Comparison of ENCODE assay signal across 7 cellular contexts in the genomic region with DNA sequence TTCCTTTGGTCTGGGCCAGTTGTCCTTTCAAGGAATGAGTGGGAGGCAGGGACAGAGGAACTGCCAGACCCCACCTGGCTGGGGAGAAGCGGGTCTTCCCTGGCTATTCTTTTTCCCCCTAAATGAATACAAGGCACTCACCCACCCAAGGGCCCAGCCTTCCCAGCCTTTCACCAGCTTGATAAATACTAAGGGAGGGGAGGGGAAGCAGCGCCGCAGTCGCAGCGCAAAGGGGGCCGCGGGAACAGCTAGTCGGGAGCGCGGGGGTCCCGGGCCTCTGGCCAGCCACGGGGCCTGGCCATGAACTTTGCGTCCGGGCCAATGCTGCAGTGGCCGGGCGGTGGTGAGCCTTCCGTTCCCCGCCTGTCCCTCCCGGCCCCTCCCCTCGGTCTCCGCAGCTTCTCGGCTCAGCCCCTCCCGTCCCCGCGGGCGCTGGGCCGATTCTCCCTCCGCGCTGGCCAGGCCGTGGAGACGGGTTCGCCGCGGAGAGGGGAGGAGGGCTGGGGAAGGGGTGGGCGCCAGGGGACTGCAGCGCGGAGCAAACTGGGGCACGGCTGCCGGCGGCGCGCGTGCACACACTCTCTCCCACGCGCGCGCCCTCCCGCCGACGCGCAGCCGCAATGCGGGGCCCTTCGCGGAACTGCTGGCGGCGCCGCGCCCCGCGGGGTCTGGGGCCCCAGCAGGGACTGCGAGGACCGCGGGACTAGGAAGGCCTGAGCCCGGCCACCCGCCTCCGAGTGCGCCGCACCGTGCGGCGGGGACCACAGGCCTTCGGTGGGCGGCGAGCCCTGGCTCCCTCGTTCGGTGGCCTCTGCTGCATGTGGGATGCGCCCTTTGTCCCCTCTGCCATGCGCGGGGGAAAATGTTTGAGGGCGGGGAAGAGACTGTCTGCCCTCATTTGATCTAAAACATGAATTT.
DNase-seq lines count a peak whose midpoint lies in the region; ATAC-seq and TF ChIP-seq lines count a peak whose summit lies in the region.

No MANE protein-coding gene starts in this region.

- no peak overlapping the region for H3K27ac ChIP-seq in GM23248
- no peak overlapping the region for H3K27ac ChIP-seq in thoracic aorta

- peak overlapping the region; percentile 59 for H3K4me2 ChIP-seq in GM23248 (ENCODE audit: unreplicated experiment)

- no peaks in the 10 kb centered on the region for H3K36me3 Mint-ChIP-seq in natural killer cell treated with Interleukin-12 subunit alpha and Interleukin-12 subunit beta and Interleukin-15 and Interleukin-18, amount 100 ng/mL, for 72 hours

- H3K4me3 ChIP-seq in GM23248 = peak overlapping the region; percentile 80
- peak overlapping the region; percentile 55 to 60 for H3K4me3 ChIP-seq in foreskin fibroblast (ENCODE audit: low read depth in 1 of 2, low read length in 2 of 2)
- H3K4me3 ChIP-seq in thoracic aorta = peak overlapping the region; percentile 82

- H3K4me3 Mint-ChIP-seq in natural killer cell treated with Interleukin-12 subunit alpha and Interleukin-12 subunit beta and Interleukin-15 and Interleukin-18, amount 100 ng/mL, for 72 hours = peak overlapping the region; percentile 48

- H2AFZ ChIP-seq in GM23248 = peak overlapping the region; percentile 86

- peak; percentile 50 to 76 for ATAC-seq in natural killer cell treated with Interleukin-12 subunit alpha and Interleukin-12 subunit beta and Interleukin-15 and Interleukin-18, amount 100 ng/mL, for 72 hours
- no peak for ATAC-seq in thoracic aorta (ENCODE audit: insufficient number of reproducible peaks, low FRiP score, low read depth)
- no peak for ATAC-seq in GM18861 (IDR thresholded peaks at IDR 0.05; ENCODE audit: unreplicated experiment)

- WGBS in GM23248 (ENCODE audit: low coverage in 1 of 2, low lambda C conversion rate in 2 of 2, missing lambda C conversion rate in 2 of 2), 2 experiments = 3 to 4% methylated on average over 32 to 51 of the region's 81 CpGs

- no peaks in the 10 kb centered on the region for H3K9me2 ChIP-seq in GM23248 (ENCODE audit: insufficient read depth)

- H3K9me3 Mint-ChIP-seq in natural killer cell treated with Interleukin-12 subunit alpha and Interleukin-12 subunit beta and Interleukin-15 and Interleukin-18, amount 100 ng/mL, for 72 hours = no peaks in the 10 kb centered on the region

- TF ChIP-seq CTCF in foreskin fibroblast (IDR thresholded peaks at IDR 0.05; ENCODE audit: low read depth, low read length) (no peak), thoracic aorta (IDR thresholded peaks at IDR 0.05) (no peak)

- H3K27me3 ChIP-seq in GM23248 (replicated peaks; ENCODE audit: insufficient read depth) = peaks cover 15% of the 10 kb centered on the region; the same call in 1 of the 2 replicates
- H3K27me3 ChIP-seq in thoracic aorta (replicated peaks; ENCODE audit: insufficient read depth) = no peaks in the 10 kb centered on the region

- in situ Hi-C loops in GM23248 (cut with MboI) = no loop called here

- no peaks in the 10 kb centered on the region for H3K36me3 ChIP-seq in GM23248 (ENCODE audit: low read depth)
- H3K36me3 ChIP-seq in thoracic aorta = no peaks in the 10 kb centered on the region

- peak overlapping the region; percentile 49; the same call in 1 of the 2 replicates for H3K9ac ChIP-seq in GM23248

- H3K27me3 Mint-ChIP-seq in natural killer cell treated with Interleukin-12 subunit alpha and Interleukin-12 subunit beta and Interleukin-15 and Interleukin-18, amount 100 ng/mL, for 72 hours = peaks cover 0 to 3% of the 10 kb centered on the region in 2 donors

- DNase-seq in GM23248 (peak; percentile 53), NCI-H82 (lab: John Stamatoyannopoulos, UW) (peak; percentile 71), foreskin fibroblast (peak; percentile 12 to 53), thoracic aorta (ENCODE audit: low spot score) (no peak)
- DNase-seq in activated effector memory CD4-positive, alpha-beta T cell treated with Interleukin-2 at 50 U/mL for 16 hours = peak; percentile 40
- no peak for DNase-seq in natural killer cell treated with Interleukin-12 subunit alpha and Interleukin-12 subunit beta and Interleukin-15 and Interleukin-18, amount 100 ng/mL, for 72 hours (ENCODE audit: low spot score)

- H3K79me2 ChIP-seq in GM23248 (ENCODE audit: insufficient read depth) = no peaks in the 10 kb centered on the region

- no peak overlapping the region for H3K27ac Mint-ChIP-seq in natural killer cell treated with Interleukin-12 subunit alpha and Interleukin-12 subunit beta and Interleukin-15 and Interleukin-18, amount 100 ng/mL, for 72 hours

- no peaks in the 10 kb centered on the region for H3F3A ChIP-seq in GM23248 (ENCODE audit: insufficient read depth)

- H3K4me1 ChIP-seq in GM23248 (ENCODE audit: insufficient read depth) (no peaks in the 10 kb centered on the region), thoracic aorta (ENCODE audit: control insufficient read depth in 1 of 2, low read depth in 2 of 2) (peaks cover 0 to 6% of the 10 kb centered on the region in 2 donors)

- H3K9me3 ChIP-seq in GM23248 (ENCODE audit: low read depth) (no peaks in the 10 kb centered on the region), thoracic aorta (no peaks in the 10 kb centered on the region)

- H3K4me1 Mint-ChIP-seq in natural killer cell treated with Interleukin-12 subunit alpha and Interleukin-12 subunit beta and Interleukin-15 and Interleukin-18, amount 100 ng/mL, for 72 hours (ENCODE audit: low read depth in 2 of 2) = no peaks in the 10 kb centered on the region

- H4K20me1 ChIP-seq in GM23248 (ENCODE audit: insufficient read depth) = no peaks in the 10 kb centered on the region

Comparison
In these comparisons a context has a peak if more than half of its experiments do, and no peak if none do; other contexts are left out.
1. DNase-seq: peak in GM23248 (single experiment), NCI-H82 (single experiment), activated effector memory CD4-positive, alpha-beta T cell treated with Interleukin-2 at 50 U/mL for 16 hours (single experiment) and foreskin fibroblast (2 of 2); none in natural killer cell treated with Interleukin-12 subunit alpha and Interleukin-12 subunit beta and Interleukin-15 and Interleukin-18, amount 100 ng/mL, for 72 hours (single experiment) and thoracic aorta (single experiment).
2. ATAC-seq: peak in natural killer cell treated with Interleukin-12 subunit alpha and Interleukin-12 subunit beta and Interleukin-15 and Interleukin-18, amount 100 ng/mL, for 72 hours (2 of 2); none in thoracic aorta (single experiment) and GM18861 (single experiment).
3. Peak in every context shown above with its lines, with median percentiles within 50 percentile points of each other: H3K4me3 ChIP-seq.